In the genomic region with DNA sequence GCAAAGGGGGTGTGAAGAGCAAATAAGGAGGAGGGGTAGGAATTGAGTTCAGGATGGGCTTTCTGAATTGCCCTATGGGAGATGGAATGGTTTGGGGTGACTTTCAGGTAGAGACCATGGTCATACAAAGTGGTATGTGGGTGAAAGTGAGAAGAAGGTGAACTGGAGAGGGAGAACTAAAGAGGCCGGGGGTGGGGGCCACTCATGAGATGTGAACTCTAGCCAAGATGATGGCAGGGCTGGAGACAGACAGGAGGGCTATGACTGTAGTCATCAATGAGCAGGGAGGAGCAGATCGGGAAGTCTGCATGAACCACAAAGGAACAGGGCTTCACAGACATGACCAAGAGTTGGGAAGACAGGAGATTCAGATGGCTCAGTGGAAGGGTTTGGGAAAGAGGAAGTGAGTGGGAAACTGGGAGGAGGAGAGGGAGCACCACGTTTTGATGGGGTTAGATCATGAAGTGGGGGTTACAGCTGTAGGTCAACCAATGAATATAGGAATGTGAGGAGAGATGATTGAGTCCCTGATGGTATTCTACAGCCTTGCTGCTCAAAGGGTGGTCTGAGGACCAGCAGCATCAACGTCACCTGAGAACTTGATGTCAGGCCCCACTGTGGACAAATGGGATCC, we compare ENCODE assay signal across 22 cellular contexts.
"Had no signal": no experiment of that assay in that cellular context is flagged by ENCODE, and none has a peak within 500 bp of the region (broad histone marks: within the 10 kb centered on the region; RNA-seq: fewer than 3 reads in every experiment).

No MANE protein-coding gene starts in this region.

- DNase-seq: activated CD8-positive, alpha-beta T cell treated with anti-CD3 and anti-CD28 coated beads for 36 hours; activated effector memory CD4-positive, alpha-beta T cell treated with anti-CD3 and anti-CD28 coated beads, Interleukin-2, amount 50 U/mL, for 16 hours; activated naive CD8-positive, alpha-beta T cell treated with anti-CD3 and anti-CD28 coated beads for 36 hours; activated T-cell treated with anti-CD3 and anti-CD28 coated beads, Interleukin-2, amount 50 U/mL, for 4 hours; effector CD8-positive, alpha-beta T cell; foreskin fibroblast; hippocampal formation; left ventricle myocardium inferior; naive thymus-derived CD4-positive, alpha-beta T cell; nucleus accumbens; posterior cingulate gyrus; retina; stimulated activated CD4-positive, alpha-beta T cell treated with anti-CD3 and anti-CD28 coated beads, Interleukin-4, amount 100 ng/mL, for 24 hours; stimulated activated naive CD4-positive, alpha-beta T cell; T-helper 1 cell; upper lobe of right lung; WERI-Rb-1 had no signal

- H3K9me3 ChIP-seq: left ventricle myocardium inferior, suprapubic skin, upper lobe of right lung had no signal

- H3K4me3 ChIP-seq: coronary artery, left ventricle myocardium inferior, suprapubic skin, upper lobe of right lung had no signal

- ATAC-seq: activated CD8-positive, alpha-beta T cell treated with anti-CD3 and anti-CD28 coated beads for 36 hours; activated T-cell treated with anti-CD3 and anti-CD28 coated beads, Interleukin-2, amount 50 U/mL, for 4 hours; naive thymus-derived CD4-positive, alpha-beta T cell; upper lobe of right lung had no signal

- H3K27ac ChIP-seq: brain microvascular endothelial cell, coronary artery, left ventricle myocardium inferior, suprapubic skin, upper lobe of right lung, WERI-Rb-1 had no signal

- H3K27me3 ChIP-seq: brain microvascular endothelial cell, suprapubic skin, upper lobe of right lung had no signal

- H3K4me1 ChIP-seq: left ventricle myocardium inferior, upper lobe of right lung had no signal

- H3K36me3 ChIP-seq: brain microvascular endothelial cell, left ventricle myocardium inferior, suprapubic skin, upper lobe of right lung, WERI-Rb-1 had no signal

- H3K4me1 Mint-ChIP-seq: central memory CD8-positive, alpha-beta T cell had no signal

- H3K27me3 Mint-ChIP-seq: activated CD8-positive, alpha-beta T cell treated with anti-CD3 and anti-CD28 coated beads for 36 hours; central memory CD8-positive, alpha-beta T cell; naive thymus-derived CD4-positive, alpha-beta T cell had no signal

- H3K4me3 Mint-ChIP-seq: activated CD8-positive, alpha-beta T cell treated with anti-CD3 and anti-CD28 coated beads for 36 hours; activated naive CD8-positive, alpha-beta T cell treated with anti-CD3 and anti-CD28 coated beads for 36 hours; activated T-cell treated with anti-CD3 and anti-CD28 coated beads, Interleukin-2, amount 50 U/mL, for 4 hours; central memory CD8-positive, alpha-beta T cell; naive thymus-derived CD4-positive, alpha-beta T cell had no signal

- H3K36me3 Mint-ChIP-seq: activated naive CD8-positive, alpha-beta T cell treated with anti-CD3 and anti-CD28 coated beads for 36 hours; naive thymus-derived CD4-positive, alpha-beta T cell had no signal

- H3K27ac Mint-ChIP-seq: activated CD8-positive, alpha-beta T cell treated with anti-CD3 and anti-CD28 coated beads for 36 hours had no signal

- H3K9me3 Mint-ChIP-seq: activated naive CD8-positive, alpha-beta T cell treated with anti-CD3 and anti-CD28 coated beads for 36 hours; activated T-cell treated with anti-CD3 and anti-CD28 coated beads, Interleukin-2, amount 50 U/mL, for 4 hours; central memory CD8-positive, alpha-beta T cell had no signal

- FAIRE-seq: keratinocyte had no signal
